Comparison of ENCODE assay signal across 8 cellular contexts in genomic region chr2:100103527-100104252, GRCh38. TPM values are rescaled to one million over a fixed set of nuclear protein-coding genes. Genes with fewer than 3 reads are reported as not detected.
A peak's percentile ranks its signal among the peaks of the same experiment; 100 is the strongest.
DNase-seq lines count a peak whose midpoint lies in the region; ATAC-seq, FAIRE-seq and TF ChIP-seq lines count a peak whose summit lies in the region.
"Not testable (repeated sequence)": the region's sequence is repeated elsewhere in the genome, so short reads cannot be mapped to it uniquely, and the experiment has no call there.

No MANE protein-coding gene starts in this region.

- H2BK15ac ChIP-seq in H1 (ENCODE audit: low read length), result not testable (repeated sequence)

- TF ChIP-seq CTCF in GM12875 (IDR thresholded peaks at IDR 0.05; ENCODE audit: borderline replicate concordance, insufficient read depth, low read depth, low read length); H1 (IDR thresholded peaks at IDR 0.05; ENCODE audit: control extremely low read depth in 1 of 3, insufficient read depth in 1 of 3, low read depth in 1 of 3, low read length in 3 of 3); hepatocyte (IDR thresholded peaks at IDR 0.05; ENCODE audit: poor library complexity); natural killer cell (IDR thresholded peaks at IDR 0.05); sigmoid colon (IDR thresholded peaks at IDR 0.05): not testable (repeated sequence)

- intact Hi-C loops in natural killer cell (cut with micrococcal nuclease); sigmoid colon (cut with DNase I): not testable (repeated sequence)
- intact Hi-C loops in aorta (cut with DNase I), result loop anchor here in 1 of 2 donors (10.0 kb wide), 1 partner anchor 141 kb away; no protein-coding TSS in a partner anchor

- not testable (repeated sequence) for H4K91ac ChIP-seq in H1 (replicated peaks; ENCODE audit: insufficient read length, low read length)

- H4K5ac ChIP-seq in H1 (ENCODE audit: insufficient read length, low read depth, low read length), result not testable (repeated sequence)

- TF ChIP-seq POLR2A in H1 (IDR thresholded peaks at IDR 0.05; ENCODE audit: control extremely low read depth in 1 of 2, low read depth in 2 of 2, low read length in 2 of 2); sigmoid colon (IDR thresholded peaks at IDR 0.05): not testable (repeated sequence)

- FAIRE-seq in H1 (lab: Jason Lieb, UNC), result not testable (repeated sequence)

- POLR2A ChIA-PET in H1 (lab: Charles Lee; ENCODE audit: partially characterized antibody), result not testable (repeated sequence)

- H2AFZ ChIP-seq in H1 (ENCODE audit: low read length); hepatocyte: not testable (repeated sequence)

- H3K27me3 Mint-ChIP-seq in natural killer cell (ENCODE audit: low read depth in 2 of 2), result peaks cover 21 to 24% of the 10 kb centered on the region in 2 donors

- not testable (repeated sequence) for H2BK120ac ChIP-seq in H1 (replicated peaks; ENCODE audit: low read depth, low read length)

- H3K27ac ChIP-seq in H1 (ENCODE audit: low read depth, low read length); hepatocyte; aorta (ENCODE audit: low read depth in 1 of 2, low read length in 2 of 2): not testable (repeated sequence)
- H3K27ac ChIP-seq in sigmoid colon, result peak overlapping the region; percentile 65 to 71 (median 66)

- H3K4me3 ChIP-seq in GM12875 (ENCODE audit: low read depth, low read length) (peak overlapping the region; percentile 35), H1 (ENCODE audit: extremely low read depth in 1 of 4, insufficient read depth in 2 of 4, low read depth in 3 of 4, low read length in 4 of 4) (peak overlapping the region in 1 of 4 experiments; percentile 41; a peak in 3 of 8 replicates), sigmoid colon (peak overlapping the region; percentile 18 to 77 (median 60))
- H3K4me3 ChIP-seq in hepatocyte; aorta (ENCODE audit: low read length in 2 of 2): not testable (repeated sequence)

- H3K9me2 ChIP-seq in hepatocyte (replicated peaks; ENCODE audit: insufficient read depth), result not testable (repeated sequence)

- not testable (repeated sequence) for H2BK5ac ChIP-seq in H1 (ENCODE audit: low read depth, low read length)

- not testable (repeated sequence) for H3K9me3 ChIP-seq in H1 (ENCODE audit: insufficient read depth in 2 of 2, low read depth in 1 of 2, low read length in 1 of 2); hepatocyte (ENCODE audit: low read depth); sigmoid colon; aorta (ENCODE audit: control insufficient read depth, low read length)

- not testable (repeated sequence) for H3K14ac ChIP-seq in H1 (ENCODE audit: insufficient read length)

- H3K4ac ChIP-seq in H1 (replicated peaks; ENCODE audit: insufficient read length, low read depth, low read length), result not testable (repeated sequence)

- H3K4me2 ChIP-seq in H1 (ENCODE audit: insufficient read depth in 1 of 2, low read depth in 2 of 2, low read length in 2 of 2) (peak overlapping the region; percentile 37 to 54), hepatocyte (peak overlapping the region; percentile 64)

- not testable (repeated sequence) for H3K23me2 ChIP-seq in H1 (ENCODE audit: low read depth, low read length)

- WGBS in H1 (ENCODE audit: extremely low coverage in 1 of 2, insufficient coverage in 1 of 2, insufficient read length in 1 of 2, insufficient replicate concordance in 2 of 2, low coverage in 1 of 2, low lambda C conversion rate in 2 of 2, missing lambda C conversion rate in 1 of 2), 2 experiments, result 2% methylated on average over 8 of the region's 39 CpGs; no CpG with 5 or more reads in 1 of the 2 experiments
- 3% methylated on average over 18 of the region's 39 CpGs for WGBS in hepatocyte (ENCODE audit: low lambda C conversion rate, missing lambda C conversion rate)
- 12 to 36% methylated on average over 29 to 31 of the region's 39 CpGs for WGBS in sigmoid colon, 2 donors
- 13 to 25% methylated on average over 7 to 33 of the region's 39 CpGs for WGBS in aorta, 2 donors

- not testable (repeated sequence) for TF ChIP-seq RAD21 in H1 (IDR thresholded peaks at IDR 0.05 in 1 of 2, conservative IDR thresholded peaks at IDR 0.05 in 1 of 2; ENCODE audit: low read depth in 2 of 2, low read length in 2 of 2)

- not testable (repeated sequence) for H4K8ac ChIP-seq in H1 (ENCODE audit: extremely low read depth, insufficient read depth, low read length)

- H4K20me1 ChIP-seq in H1 (replicated peaks in 1 of 2; ENCODE audit: control insufficient read depth in 1 of 2, insufficient read depth in 2 of 2, low read length in 2 of 2); hepatocyte (ENCODE audit: insufficient read depth, poor library complexity, severe bottlenecking): not testable (repeated sequence)

- H3K56ac ChIP-seq in H1 (replicated peaks; ENCODE audit: insufficient read length, low read depth, low read length), result not testable (repeated sequence)

- ATAC-seq in natural killer cell (peak in 2 of 3 donors; percentile 26 to 28), aorta (ENCODE audit: low FRiP score) (peak; percentile 47)

- H3K4me1 Mint-ChIP-seq in natural killer cell, result not testable (repeated sequence)

- not testable (repeated sequence) for H3K79me1 ChIP-seq in H1 (ENCODE audit: low read depth, low read length)

- H2BK12ac ChIP-seq in H1 (ENCODE audit: low read depth, low read length), result not testable (repeated sequence)

- not testable (repeated sequence) for H3K4me1 ChIP-seq in H1 (replicated peaks in 1 of 4; ENCODE audit: control insufficient read depth in 3 of 4, insufficient read depth in 4 of 4, low read length in 3 of 4); aorta (ENCODE audit: control insufficient read depth in 1 of 2, insufficient read depth in 2 of 2, low read length in 2 of 2)
- H3K4me1 ChIP-seq in hepatocyte (ENCODE audit: insufficient read depth) (peaks cover 17% of the 10 kb centered on the region), sigmoid colon (peaks cover 0 to 33% (median 21%) of the 10 kb centered on the region in 4 donors)

- not testable (repeated sequence) for H2BK20ac ChIP-seq in H1 (ENCODE audit: low read length)

- H3K9ac ChIP-seq in H1 (replicated peaks in 1 of 4; ENCODE audit: extremely low read depth in 1 of 4, low read depth in 3 of 4, low read length in 3 of 4), result not testable (repeated sequence)

- peaks cover 14 to 49% (median 38%) of the 10 kb centered on the region in 4 experiments for H3K27me3 ChIP-seq in H1 (replicated peaks in 1 of 4; ENCODE audit: control insufficient read depth in 3 of 4, extremely low read depth in 1 of 4, insufficient read depth in 3 of 4, low read length in 3 of 4)
- H3K27me3 ChIP-seq in hepatocyte, result peaks cover 29% of the 10 kb centered on the region
- H3K27me3 ChIP-seq in sigmoid colon; aorta (ENCODE audit: control insufficient read depth in 1 of 2, insufficient read depth in 2 of 2, low read length in 1 of 2): not testable (repeated sequence)

- TF ChIP-seq EP300 in H1 (IDR thresholded peaks at IDR 0.05; ENCODE audit: borderline replicate concordance in 1 of 2, low read depth in 2 of 2, low read length in 2 of 2); sigmoid colon (IDR thresholded peaks at IDR 0.05): not testable (repeated sequence)

- not testable (repeated sequence) for H3K27ac Mint-ChIP-seq in natural killer cell

- H3K36me3 Mint-ChIP-seq in natural killer cell, result not testable (repeated sequence)

- H3K79me2 ChIP-seq in H1 (ENCODE audit: control insufficient read depth in 1 of 2, insufficient read depth in 2 of 2, low read length in 2 of 2); hepatocyte: not testable (repeated sequence)

- H3K23ac ChIP-seq in H1 (ENCODE audit: insufficient read length), result not testable (repeated sequence)

- not testable (repeated sequence) for H3K18ac ChIP-seq in H1 (ENCODE audit: extremely low read depth, low read length)

- not testable (repeated sequence) for H2AK5ac ChIP-seq in H1 (ENCODE audit: low read depth, low read length)

- peak overlapping the region; percentile 42 for H3K4me3 Mint-ChIP-seq in natural killer cell

- H3K9me3 Mint-ChIP-seq in natural killer cell, result not testable (repeated sequence)

- DNase-seq in NCI-H748 (lab: John Stamatoyannopoulos, UW; ENCODE audit: unreplicated experiment) (peak; percentile 1), H1 (ENCODE audit: low read depth in 1 of 2, low spot score in 2 of 2) (peak in 1 of 2 experiments; percentile 54)
- peak; percentile 3 for DNase-seq in activated gamma-delta T cell treated with anti-CD3 and anti-CD28 coated beads, Interleukin-2, amount 50 U/mL, for 16 hours (ENCODE audit: low read depth)
- DNase-seq in hepatocyte (ENCODE audit: low spot score); natural killer cell; sigmoid colon; aorta: not testable (repeated sequence)

- CTCF ChIA-PET in H1 (lab: Charles Lee; ENCODE audit: partially characterized antibody), result interaction anchor here (0.6 kb wide), 1 partner anchor 1903 kb away, joined by 3 read pairs; no protein-coding TSS in a partner anchor

- not testable (repeated sequence) for H3K36me3 ChIP-seq in H1 (ENCODE audit: control insufficient read depth in 2 of 4, insufficient read depth in 4 of 4, low read length in 3 of 4); hepatocyte (replicated peaks; ENCODE audit: insufficient read depth, low read depth); sigmoid colon; aorta (ENCODE audit: control insufficient read depth in 1 of 2, insufficient read depth in 2 of 2, low read length in 1 of 2)

RNA-seq across cellular contexts. Expression of gene AFF3, which starts 38.7 kb away (rescaled TPM):
- total RNA-seq in H1 (2021; fragmentation: NEBNext Ultra II Directional; extraction: Animal tissue kit (Norgen Biotek cat#: 25700)), result 1.7 and 3.0 TPM in 2 replicates
- polyA plus RNA-seq in H1 (2011; rRNA removed) (0.27 and 0.36 TPM in 2 replicates), hepatocyte (5.9 and 7.8 TPM in 2 replicates), sigmoid colon (1 to 10 TPM in 2 of 3 donors, under 1 TPM in 1; 0.46 to 7.8 (median 1.2) TPM), aorta (under 1 TPM; 0.25 to 0.41 TPM)
- 0.30 TPM for polyA plus RNA-seq in H1 (2011; cell fraction: cytosol; rRNA removed)
- 0.60 TPM for polyA plus RNA-seq in H1 (2011; cell fraction: nucleus; rRNA removed)
- polyA plus RNA-seq in H1 (2012, experiment 1 of 2), result 0.48 to 0.60 TPM (median 0.56 TPM) in 4 replicates
- polyA plus RNA-seq in H1 (2012, experiment 2 of 2), result 0.03 TPM
- polyA plus RNA-seq in H1 (2013, experiment 1 of 2), result 0.95 TPM
- 0.90 TPM for polyA plus RNA-seq in H1 (2013, experiment 2 of 2)
- 1.0 TPM in 2 replicates for polyA minus RNA-seq in H1 (2011; rRNA and poly(A)+ RNA removed)
- 0.29 TPM for polyA minus RNA-seq in H1 (2011; cell fraction: cytosol; rRNA and poly(A)+ RNA removed)
- 2.0 TPM for polyA minus RNA-seq in H1 (2011; cell fraction: nucleus; rRNA and poly(A)+ RNA removed)
- total RNA-seq in hepatocyte (5.2 and 7.3 TPM in 2 replicates), natural killer cell (1 to 10 TPM; 4.6 to 9.6 (median 5.6) TPM), sigmoid colon (10 to 100 TPM; 18.6 to 25.0 (median 20.4) TPM), aorta (10 to 100 TPM; 10.6 to 15.7 TPM)
